Comparison of ENCODE assay signal across 16 cellular contexts in genomic region chr1:45607407-45608074, GRCh38. TPM values are rescaled to one million over a fixed set of nuclear protein-coding genes. Genes with fewer than 3 reads are reported as not detected.
DNase-seq lines count a peak whose midpoint lies in the region; ATAC-seq and TF ChIP-seq lines count a peak whose summit lies in the region.
"Had no signal": no experiment of that assay in that cellular context is flagged by ENCODE, and none has a peak within 500 bp of the region (broad histone marks: within the 10 kb centered on the region; RNA-seq: fewer than 3 reads in every experiment).

No MANE protein-coding gene starts in this region.

- BruUV-seq in OCI-LY7 (replicated peaks; lab: Mats Ljungman, UMichigan): TSS peak; percentile 63

- TF ChIP-seq CTCF in OCI-LY7 (conservative IDR thresholded peaks at IDR 0.05; ENCODE audit: low read length): no peak

- no peak overlapping the region for H3K4me2 ChIP-seq in OCI-LY7 (ENCODE audit: low read length)
- H3K4me2 ChIP-seq: KMS-11 had no signal

- no peak overlapping the region for H3K27ac ChIP-seq in OCI-LY7 (ENCODE audit: low read depth, low read length, poor library complexity, severe bottlenecking)
- H3K27ac ChIP-seq: KMS-11, psoas muscle had no signal

- intact Hi-C loops in OCI-LY7 (cut with micrococcal nuclease; ENCODE audit: unreplicated experiment): no loop called here

- no peaks in the 10 kb centered on the region for H3K9me3 Mint-ChIP-seq in activated naive CD4-positive, alpha-beta T cell treated with anti-CD3 and anti-CD28 coated beads, Interleukin-2, amount 10 ng/mL, durations not matched to agents 7 days and 5 days
- H3K9me3 Mint-ChIP-seq in central memory CD8-positive, alpha-beta T cell: no peaks in the 10 kb centered on the region
- H3K9me3 Mint-ChIP-seq in stimulated activated effector memory CD8-positive, alpha-beta T cell treated with anti-CD3 and anti-CD28 coated beads, Interleukin-12 subunit alpha, Interleukin-12 subunit beta, amount 100 ng/mL, for 72 hours: no peaks in the 10 kb centered on the region

- H3K4me3 ChIP-seq in OCI-LY7 (ENCODE audit: low read depth, low read length, poor library complexity, severe bottlenecking): no peak overlapping the region
- H3K4me3 ChIP-seq: psoas muscle had no signal

- peak overlapping the region; percentile 73 for H3K27ac Mint-ChIP-seq in activated naive CD4-positive, alpha-beta T cell treated with anti-CD3 and anti-CD28 coated beads, Interleukin-2, amount 10 ng/mL, durations not matched to agents 7 days and 5 days
- peak overlapping the region; percentile 25 for H3K27ac Mint-ChIP-seq in central memory CD8-positive, alpha-beta T cell (ENCODE audit: low read depth)
- H3K27ac Mint-ChIP-seq in stimulated activated effector memory CD8-positive, alpha-beta T cell treated with anti-CD3 and anti-CD28 coated beads, Interleukin-12 subunit alpha, Interleukin-12 subunit beta, amount 100 ng/mL, for 72 hours: peak overlapping the region; percentile 56

- H3K36me3 ChIP-seq in OCI-LY7 (ENCODE audit: insufficient read depth, low read length): peaks cover 94% of the 10 kb centered on the region

- H3K27me3 Mint-ChIP-seq in activated naive CD4-positive, alpha-beta T cell treated with anti-CD3 and anti-CD28 coated beads, Interleukin-2, amount 10 ng/mL, durations not matched to agents 7 days and 5 days: no peaks in the 10 kb centered on the region
- H3K27me3 Mint-ChIP-seq in central memory CD8-positive, alpha-beta T cell: no peaks in the 10 kb centered on the region

- H4K20me1 ChIP-seq in OCI-LY7 (ENCODE audit: insufficient read depth, low read length): peaks cover 16% of the 10 kb centered on the region; the same call in 1 of the 2 replicates

- no peak overlapping the region for H3K4me3 Mint-ChIP-seq in activated naive CD4-positive, alpha-beta T cell treated with anti-CD3 and anti-CD28 coated beads, Interleukin-2, amount 10 ng/mL, durations not matched to agents 7 days and 5 days
- H3K4me3 Mint-ChIP-seq in central memory CD8-positive, alpha-beta T cell: no peak overlapping the region
- no peak overlapping the region for H3K4me3 Mint-ChIP-seq in stimulated activated effector memory CD8-positive, alpha-beta T cell treated with anti-CD3 and anti-CD28 coated beads, Interleukin-12 subunit alpha, Interleukin-12 subunit beta, amount 100 ng/mL, for 72 hours

- peaks cover 43% of the 10 kb centered on the region for H3K79me2 ChIP-seq in OCI-LY7 (ENCODE audit: insufficient read depth, low read depth, low read length)

- H3K4me1 Mint-ChIP-seq in activated naive CD4-positive, alpha-beta T cell treated with anti-CD3 and anti-CD28 coated beads, Interleukin-2, amount 10 ng/mL, durations not matched to agents 7 days and 5 days: peaks cover 22% of the 10 kb centered on the region
- H3K4me1 Mint-ChIP-seq in central memory CD8-positive, alpha-beta T cell: peaks cover 21% of the 10 kb centered on the region
- H3K4me1 Mint-ChIP-seq in stimulated activated effector memory CD8-positive, alpha-beta T cell treated with anti-CD3 and anti-CD28 coated beads, Interleukin-12 subunit alpha, Interleukin-12 subunit beta, amount 100 ng/mL, for 72 hours: peaks cover 11% of the 10 kb centered on the region

- H2AFZ ChIP-seq in OCI-LY7 (ENCODE audit: low read length): no peak overlapping the region

- CTCF ChIA-PET in activated naive CD4-positive, alpha-beta T cell treated with anti-CD3 and anti-CD28 coated beads, Interleukin-2, amount 10 ng/mL, durations not matched to agents 7 days and 5 days (lab: Charles Lee): no interaction called here
- CTCF ChIA-PET in OCI-LY7 (lab: Charles Lee; ENCODE audit: unreplicated experiment): interaction anchor here (0.6 to 1.9 kb wide), 2 partner anchors 16 to 25 kb away, joined by 3 to 4 read pairs; no protein-coding TSS in a partner anchor

- POLR2A ChIA-PET in OCI-LY7 (lab: Charles Lee): interaction anchor here (0.6 to 1.1 kb wide), 4 partner anchors 11 to 1581 kb away, joined by 3 to 7 read pairs (median 3); no protein-coding TSS in a partner anchor

- no peaks in the 10 kb centered on the region for H3K9me2 ChIP-seq in OCI-LY7 (ENCODE audit: insufficient read depth, low read length)

- no peak for ATAC-seq in central memory CD8-positive, alpha-beta T cell (replicated peaks; ENCODE audit: extremely low read depth, poor library complexity, severe bottlenecking)
- ATAC-seq in stimulated activated effector memory CD8-positive, alpha-beta T cell treated with anti-CD3 and anti-CD28 coated beads, Interleukin-12 subunit alpha, Interleukin-12 subunit beta, amount 100 ng/mL, for 72 hours: no peak
- ATAC-seq in HG03139 (IDR thresholded peaks at IDR 0.05; ENCODE audit: unreplicated experiment): no peak
- ATAC-seq: psoas muscle had no signal

- DNase-seq in activated naive CD4-positive, alpha-beta T cell treated with anti-CD3 and anti-CD28 coated beads, Interleukin-2, amount 10 ng/mL, durations not matched to agents 7 days and 5 days: no peak
- no peak for DNase-seq in activated naive CD4-positive, alpha-beta T cell (lab: John Stamatoyannopoulos, UW)
- DNase-seq in OCI-LY7 (ENCODE audit: low spot score) (no peak), HPDE6-E6E7 (ENCODE audit: extremely low spot score) (no peak)
- DNase-seq in central memory CD8-positive, alpha-beta T cell (ENCODE audit: low spot score in 2 of 2): no peak
- no peak for DNase-seq in stimulated activated effector memory CD8-positive, alpha-beta T cell treated with anti-CD3 and anti-CD28 coated beads, Interleukin-12 subunit alpha, Interleukin-12 subunit beta, amount 100 ng/mL, for 72 hours (ENCODE audit: low spot score in 2 of 2)
- DNase-seq in effector CD4-positive, alpha-beta T cell: no peak
- DNase-seq: aorta, DND-41, NCI-H1436, NCI-H524 treated with DMSO at 0.1 percent for 48 hours, psoas muscle, RPMI8226, T1000 had no signal

- H3K36me3 Mint-ChIP-seq in activated naive CD4-positive, alpha-beta T cell treated with anti-CD3 and anti-CD28 coated beads, Interleukin-2, amount 10 ng/mL, durations not matched to agents 7 days and 5 days: peaks cover 57% of the 10 kb centered on the region
- H3K36me3 Mint-ChIP-seq in central memory CD8-positive, alpha-beta T cell (ENCODE audit: insufficient read depth): peaks cover 55% of the 10 kb centered on the region
- H3K36me3 Mint-ChIP-seq in stimulated activated effector memory CD8-positive, alpha-beta T cell treated with anti-CD3 and anti-CD28 coated beads, Interleukin-12 subunit alpha, Interleukin-12 subunit beta, amount 100 ng/mL, for 72 hours: peaks cover 99% of the 10 kb centered on the region

- H3K9me3 ChIP-seq in OCI-LY7 (ENCODE audit: low read length): no peaks in the 10 kb centered on the region
- H3K9me3 ChIP-seq: psoas muscle had no signal

- H3K4me1 ChIP-seq in OCI-LY7 (ENCODE audit: insufficient read depth, low read length, poor library complexity, severe bottlenecking): peaks cover 24% of the 10 kb centered on the region
- H3K4me1 ChIP-seq: psoas muscle had no signal

RNA-seq across cellular contexts. Expression of gene CCDC17, which starts 16.3 kb away (rescaled TPM):
- total RNA-seq in OCI-LY7 (2014; rRNA removed; shearing (Covaris generic)): 2.8 and 3.2 TPM in 2 replicates
- 5.0 and 5.6 TPM in 2 replicates for total RNA-seq in OCI-LY7 (2022)

RNA-seq across cellular contexts. Expression of gene NASP, which starts 23.7 kb away (rescaled TPM):
- 210 and 267 TPM in 2 replicates for total RNA-seq in OCI-LY7 (2014; rRNA removed; shearing (Covaris generic))
- total RNA-seq in OCI-LY7 (2022): 373 and 394 TPM in 2 replicates

RNA-seq across cellular contexts. Expression of gene AKR1A1, which starts 56.9 kb away (rescaled TPM):
- 110 and 142 TPM in 2 replicates for total RNA-seq in OCI-LY7 (2014; rRNA removed; shearing (Covaris generic))
- 141 and 152 TPM in 2 replicates for total RNA-seq in OCI-LY7 (2022)
